8 cellular contexts compared by ENCODE assay signal in the genomic region with DNA sequence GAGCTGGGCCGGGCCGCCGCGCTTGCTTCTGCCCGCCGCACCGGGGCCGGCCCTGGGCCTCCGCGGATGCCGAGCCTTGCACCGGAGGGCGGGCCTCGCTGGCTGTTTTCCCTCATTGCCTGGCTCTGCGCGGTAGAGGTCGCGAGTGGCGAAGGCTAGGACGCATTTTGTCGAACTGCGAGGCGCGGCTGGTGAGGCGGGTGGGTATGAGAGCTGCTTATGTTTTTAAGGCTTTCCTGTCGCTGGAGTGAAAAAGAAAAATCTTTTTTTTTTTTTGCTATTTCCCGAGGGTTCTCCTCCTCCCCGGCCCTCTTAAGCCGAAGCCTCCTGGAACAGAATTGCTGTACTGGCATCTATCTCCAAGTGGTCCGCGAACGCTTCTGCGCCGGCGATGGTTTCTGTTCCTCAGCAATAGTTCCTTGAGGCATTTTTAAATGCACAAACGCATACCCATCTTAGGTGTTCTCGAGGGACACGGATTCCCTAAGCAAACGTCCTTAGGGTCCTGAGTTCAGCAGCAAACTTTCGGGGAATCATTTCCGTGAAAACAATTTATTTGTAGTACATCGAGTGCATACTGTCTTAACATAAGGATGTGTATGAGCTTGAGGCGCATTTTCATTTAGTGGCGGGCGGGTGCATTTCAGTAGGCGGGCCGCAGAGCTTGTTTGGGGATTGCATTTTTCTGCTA. TPM values are rescaled to one million over a fixed set of nuclear protein-coding genes. Genes with fewer than 3 reads are reported as not detected.
DNase-seq lines count a peak whose midpoint lies in the region; FAIRE-seq and TF ChIP-seq lines count a peak whose summit lies in the region.

No MANE protein-coding gene starts in this region.

- DNase-seq in GM10248 (ENCODE audit: extremely low spot score) (peak; percentile 43), HCEC 1CT (peak; percentile 70), T-helper 1 cell (peak in 4 of 5 donors; percentile 23 to 77 (median 60)), astrocyte (ENCODE audit: low read depth) (peak; percentile 55), hepatocyte (ENCODE audit: low spot score) (peak; percentile 79), retinal pigment epithelial cell (ENCODE audit: low read depth) (peak; percentile 18), OCI-M2 (lab: John Stamatoyannopoulos, UW; ENCODE audit: unreplicated experiment) (no peak)

- TF ChIP-seq CTCF in GM10248 (IDR thresholded peaks at IDR 0.05; ENCODE audit: control extremely low read depth, extremely low read depth, low read depth, missing control alignments) (peak; percentile 45), Loucy (conservative IDR thresholded peaks at IDR 0.05; ENCODE audit: low read length) (peak; percentile 11; the same call in 1 of the 2 replicates), astrocyte (IDR thresholded peaks at IDR 0.05; ENCODE audit: insufficient read depth, low read depth, low read length) (peak; percentile 6), hepatocyte (IDR thresholded peaks at IDR 0.05; ENCODE audit: poor library complexity) (peak; percentile 31), retinal pigment epithelial cell (conservative IDR thresholded peaks at IDR 0.05; ENCODE audit: low read depth, low read length) (peak; percentile 13)

- H3K4me3 Mint-ChIP-seq in astrocyte (ENCODE audit: unreplicated experiment) = peak overlapping the region; percentile 94

- H3K4me2 ChIP-seq in Loucy (ENCODE audit: low read depth, low read length, poor library complexity, severe bottlenecking) (peak overlapping the region; percentile 84), astrocyte (ENCODE audit: low read length) (peak overlapping the region; percentile 91), hepatocyte (peak overlapping the region; percentile 76)

- POLR2A ChIA-PET in GM10248 (lab: Yijun Ruan, JAX) = interaction anchor here (0.9 kb wide), 1 partner anchor 148 kb away, joined by 3 read pairs; no protein-coding TSS in a partner anchor

- H3K36me3 Mint-ChIP-seq in astrocyte (ENCODE audit: low read depth, unreplicated experiment) = peaks cover 20% of the 10 kb centered on the region

- H3K9ac ChIP-seq in Loucy (ENCODE audit: low read depth, low read length, poor library complexity, severe bottlenecking) (peak overlapping the region; percentile 75), astrocyte (ENCODE audit: low read length) (peak overlapping the region; percentile 83)

- H3K4me3 ChIP-seq in Loucy (ENCODE audit: low read length, poor library complexity, severe bottlenecking) (peak overlapping the region; percentile 91), astrocyte (ENCODE audit: insufficient read depth, low read depth, low read length) (peak overlapping the region; percentile 92), hepatocyte (peak overlapping the region; percentile 89), retinal pigment epithelial cell (ENCODE audit: low read length) (peak overlapping the region; percentile 85)

- H3K27me3 Mint-ChIP-seq in astrocyte (ENCODE audit: low read depth, unreplicated experiment) = no peaks in the 10 kb centered on the region

- H3K9me3 ChIP-seq in Loucy (ENCODE audit: insufficient read depth, low read depth, low read length) (no peaks in the 10 kb centered on the region), astrocyte (ENCODE audit: insufficient read depth, low read depth, low read length) (no peaks in the 10 kb centered on the region), hepatocyte (ENCODE audit: low read depth) (no peaks in the 10 kb centered on the region)

- H2AFZ ChIP-seq in Loucy (ENCODE audit: low read length) = peak overlapping the region; percentile 51
- H2AFZ ChIP-seq in astrocyte (ENCODE audit: low read depth, low read length) = peak overlapping the region; percentile 80
- H2AFZ ChIP-seq in hepatocyte = peak overlapping the region; percentile 52

- H4K20me1 ChIP-seq in Loucy (ENCODE audit: insufficient read depth, low read length, poor library complexity, severe bottlenecking) (peaks cover 36% of the 10 kb centered on the region), astrocyte (ENCODE audit: insufficient read depth, low read length) (peaks cover 24% of the 10 kb centered on the region), hepatocyte (ENCODE audit: insufficient read depth, poor library complexity, severe bottlenecking) (peaks cover 14% of the 10 kb centered on the region)

- peaks cover 46% of the 10 kb centered on the region for H3K4me1 ChIP-seq in Loucy (ENCODE audit: insufficient read depth, low read length, poor library complexity, severe bottlenecking)
- H3K4me1 ChIP-seq in astrocyte (ENCODE audit: insufficient read depth, low read length) = peaks cover 13% of the 10 kb centered on the region
- H3K4me1 ChIP-seq in hepatocyte (ENCODE audit: insufficient read depth) = peaks cover 10% of the 10 kb centered on the region

- H3K79me2 ChIP-seq in Loucy (ENCODE audit: insufficient read depth, low read length) (peaks cover 52% of the 10 kb centered on the region), astrocyte (ENCODE audit: insufficient read depth, low read length) (peaks cover 44% of the 10 kb centered on the region), hepatocyte (peaks cover 48% of the 10 kb centered on the region)

- H3K9me2 ChIP-seq in Loucy (replicated peaks; ENCODE audit: low read depth, low read length) (no peaks in the 10 kb centered on the region), hepatocyte (replicated peaks; ENCODE audit: insufficient read depth) (no peaks in the 10 kb centered on the region)

- H3K27ac ChIP-seq in astrocyte (ENCODE audit: low read depth, low read length) = peak overlapping the region; percentile 62
- H3K27ac ChIP-seq in hepatocyte = peak overlapping the region; percentile 94

- H3K4me1 Mint-ChIP-seq in astrocyte (ENCODE audit: low read depth, unreplicated experiment) = peaks cover 25% of the 10 kb centered on the region

- H3K27ac Mint-ChIP-seq in astrocyte (ENCODE audit: unreplicated experiment) = peak overlapping the region; percentile 81

- no peak for FAIRE-seq in astrocyte (lab: Jason Lieb, UNC)

- H3K9me3 Mint-ChIP-seq in astrocyte (ENCODE audit: unreplicated experiment) = peaks cover 7% of the 10 kb centered on the region

- WGBS in hepatocyte (ENCODE audit: low lambda C conversion rate, missing lambda C conversion rate) = 2% methylated on average over 46 of the region's 47 CpGs

- peaks cover 4% of the 10 kb centered on the region; the same call in 1 of the 2 replicates for H3F3A ChIP-seq in Loucy (ENCODE audit: low read depth)

- H3K27me3 ChIP-seq in Loucy (ENCODE audit: insufficient read depth, low read length, poor library complexity, severe bottlenecking) (no peaks in the 10 kb centered on the region), astrocyte (ENCODE audit: insufficient read depth, low read length) (no peaks in the 10 kb centered on the region), hepatocyte (no peaks in the 10 kb centered on the region)

- CTCF ChIA-PET in GM10248 (lab: Yijun Ruan, JAX) = interaction anchor here (0.8 to 1.9 kb wide), 4 partner anchors 16 to 339 kb away, joined by 3 to 4 read pairs (median 4); no protein-coding TSS in a partner anchor

- peaks cover 7% of the 10 kb centered on the region; the same call in 1 of the 2 replicates for H3K36me3 ChIP-seq in Loucy (ENCODE audit: insufficient read depth, low read length)
- H3K36me3 ChIP-seq in astrocyte (ENCODE audit: insufficient read depth, low read length) = peaks cover 6% of the 10 kb centered on the region
- no peaks in the 10 kb centered on the region for H3K36me3 ChIP-seq in hepatocyte (replicated peaks; ENCODE audit: insufficient read depth, low read depth)

RNA-seq across cellular contexts. Expression of a gene that starts 0.6 kb away (rescaled TPM):
- total RNA-seq in astrocyte (19.9 and 22.2 TPM in 2 replicates), hepatocyte (63.8 and 91.5 TPM in 2 replicates)
- 23.9 and 28.8 TPM in 2 replicates for polyA plus RNA-seq in hepatocyte
